In genomic region chr22:38941488-38941987, GRCh38 we compare ENCODE assay signal across 8 cellular contexts. TPM values are rescaled to one million over a fixed set of nuclear protein-coding genes. Genes with fewer than 3 reads are reported as not detected.
DNase-seq lines count a peak whose midpoint lies in the region; ATAC-seq and TF ChIP-seq lines count a peak whose summit lies in the region.

No MANE protein-coding gene starts in this region.

- H3K4me3 Mint-ChIP-seq in stimulated activated naive CD8-positive, alpha-beta T cell treated with anti-CD3 and anti-CD28 coated beads, Interleukin-15, amount 100 ng/mL, for 72 hours: peak overlapping the region; percentile 65 to 74

- no peaks in the 10 kb centered on the region for H3K36me3 ChIP-seq in OCI-LY3 (replicated peaks; ENCODE audit: low read depth, low read length)
- no peaks in the 10 kb centered on the region for H3K36me3 ChIP-seq in gastroesophageal sphincter

- no peaks in the 10 kb centered on the region for H4K20me1 ChIP-seq in OCI-LY3 (ENCODE audit: insufficient read depth, low read length)

- peak; percentile 27 for DNase-seq in fibroblast of mammary gland (ENCODE audit: low read depth)
- DNase-seq in stimulated activated naive CD8-positive, alpha-beta T cell treated with anti-CD3 and anti-CD28 coated beads, Interleukin-15, amount 100 ng/mL, for 72 hours: peak; percentile 65 to 88
- DNase-seq in NCI-H345 (lab: John Stamatoyannopoulos, UW): no peak
- no peak for DNase-seq in NCI-H1048 (lab: John Stamatoyannopoulos, UW)

- peak overlapping the region; percentile 24; the same call in 1 of the 2 replicates for H3K9ac ChIP-seq in OCI-LY3 (ENCODE audit: low read length)

- peak overlapping the region; percentile 61 for H3K27ac ChIP-seq in OCI-LY3 (ENCODE audit: low read length)
- no peak overlapping the region for H3K27ac ChIP-seq in gastroesophageal sphincter

- H3K4me3 ChIP-seq in GM08714 (ENCODE audit: low read length) (peak overlapping the region; percentile 7; the same call in 1 of the 2 replicates), OCI-LY3 (ENCODE audit: low read length) (peak overlapping the region; percentile 60), fibroblast of mammary gland (ENCODE audit: control insufficient read depth, low read depth, low read length) (no peak overlapping the region), gastroesophageal sphincter (no peak overlapping the region)

- peak overlapping the region; percentile 93 to 94 for H3K27ac Mint-ChIP-seq in stimulated activated naive CD8-positive, alpha-beta T cell treated with anti-CD3 and anti-CD28 coated beads, Interleukin-15, amount 100 ng/mL, for 72 hours

- H3K27me3 Mint-ChIP-seq in stimulated activated naive CD8-positive, alpha-beta T cell treated with anti-CD3 and anti-CD28 coated beads, Interleukin-15, amount 100 ng/mL, for 72 hours: peaks cover 64% of the 10 kb centered on the region

- TF ChIP-seq POLR2A in gastroesophageal sphincter (IDR thresholded peaks at IDR 0.05): no peak

- 0 out of 2 replicates have a peak overlapping the region, but pooled peaks have one; percentile 5 for H2AFZ ChIP-seq in OCI-LY3 (ENCODE audit: low read depth, low read length)

- H3K9me3 Mint-ChIP-seq in stimulated activated naive CD8-positive, alpha-beta T cell treated with anti-CD3 and anti-CD28 coated beads, Interleukin-15, amount 100 ng/mL, for 72 hours: no peaks in the 10 kb centered on the region

- H3K9me3 ChIP-seq in OCI-LY3 (ENCODE audit: insufficient read depth, low read length) (no peaks in the 10 kb centered on the region), gastroesophageal sphincter (no peaks in the 10 kb centered on the region)

- H3K27me3 ChIP-seq in OCI-LY3 (ENCODE audit: low read depth, low read length) (peaks cover 38% of the 10 kb centered on the region), gastroesophageal sphincter (peaks cover 26% of the 10 kb centered on the region)

- no peak for TF ChIP-seq EP300 in gastroesophageal sphincter (IDR thresholded peaks at IDR 0.05)

- peaks cover 42% of the 10 kb centered on the region for H3K4me1 ChIP-seq in OCI-LY3 (ENCODE audit: low read length)
- no peaks in the 10 kb centered on the region for H3K4me1 ChIP-seq in gastroesophageal sphincter

- peak overlapping the region; percentile 74 for H3K4me2 ChIP-seq in OCI-LY3 (ENCODE audit: low read length)

- peaks cover 32% of the 10 kb centered on the region for H3K4me1 Mint-ChIP-seq in stimulated activated naive CD8-positive, alpha-beta T cell treated with anti-CD3 and anti-CD28 coated beads, Interleukin-15, amount 100 ng/mL, for 72 hours

- no peaks in the 10 kb centered on the region for H3K79me2 ChIP-seq in OCI-LY3 (ENCODE audit: low read length)

- no peak for TF ChIP-seq CTCF in OCI-LY3 (IDR thresholded peaks at IDR 0.05; ENCODE audit: low read depth, low read length)
- TF ChIP-seq CTCF in fibroblast of mammary gland (conservative IDR thresholded peaks at IDR 0.05; ENCODE audit: control insufficient read depth, insufficient read depth, low read depth, low read length): no peak
- no peak for TF ChIP-seq CTCF in gastroesophageal sphincter (IDR thresholded peaks at IDR 0.05)

- WGBS in gastroesophageal sphincter (ENCODE audit: low coverage in 1 of 2), 2 donors: 58 to 80% methylated on average over 9 to 13 of the region's 13 CpGs

- ATAC-seq in GM21576 (IDR thresholded peaks at IDR 0.05; ENCODE audit: unreplicated experiment) (peak; percentile 51), gastroesophageal sphincter (no peak)
- ATAC-seq in stimulated activated naive CD8-positive, alpha-beta T cell treated with anti-CD3 and anti-CD28 coated beads, Interleukin-15, amount 100 ng/mL, for 72 hours: peak; percentile 90

RNA-seq across cellular contexts. Expression of gene APOBEC3A, which starts 15.9 kb away (rescaled TPM):
- total RNA-seq in gastroesophageal sphincter: 1 to 10 TPM in 1 of 4 donors, under 1 TPM in 1, not detected in 2; 0.35 to 4.4 TPM

RNA-seq across cellular contexts. Expression of gene APOBEC3B, which starts 40.6 kb away (rescaled TPM):
- total RNA-seq in gastroesophageal sphincter: not detected

Comparison
In these comparisons a context has a peak if more than half of its experiments do, and no peak if none do; other contexts are left out.
1. H3K4me3 ChIP-seq: peak in GM08714 (single experiment) and OCI-LY3 (single experiment); none in fibroblast of mammary gland (single experiment) and gastroesophageal sphincter (0 of 2).
2. DNase-seq: peak in fibroblast of mammary gland (single experiment) and stimulated activated naive CD8-positive, alpha-beta T cell treated with anti-CD3 and anti-CD28 coated beads, Interleukin-15, amount 100 ng/mL, for 72 hours (2 of 2); none in NCI-H345 (single experiment) and NCI-H1048 (single experiment).